Comparison of ENCODE assay signal across 16 cellular contexts in the genomic region with DNA sequence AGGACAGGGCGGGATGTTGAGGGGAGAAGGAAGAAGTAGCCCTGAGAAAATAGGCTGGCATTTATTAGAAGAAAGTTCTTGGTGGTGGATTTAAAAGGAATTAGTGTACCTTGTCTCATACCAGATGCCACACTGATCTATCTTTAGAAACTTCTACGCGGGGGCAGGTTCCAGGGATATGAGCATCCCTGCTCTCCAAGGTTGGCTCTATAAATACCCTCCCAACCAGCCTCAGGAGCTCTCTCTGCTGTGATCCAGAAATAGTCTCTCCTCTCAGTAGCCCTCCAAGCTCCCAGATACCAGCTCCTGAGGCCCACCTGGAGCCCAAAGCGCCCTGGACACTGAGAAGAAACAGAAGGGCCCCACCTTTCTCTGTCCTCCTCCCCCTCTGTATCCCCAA.
DNase-seq lines count a peak whose midpoint lies in the region; ATAC-seq and TF ChIP-seq lines count a peak whose summit lies in the region.
"Had no signal": no experiment of that assay in that cellular context is flagged by ENCODE, and none has a peak within 500 bp of the region (broad histone marks: within the 10 kb centered on the region; RNA-seq: fewer than 3 reads in every experiment).

No MANE protein-coding gene starts in this region.

- ATAC-seq in left ventricle myocardium superior (peak; percentile 97), GM19467 (IDR thresholded peaks at IDR 0.05; ENCODE audit: unreplicated experiment) (no peak)
- ATAC-seq: A549; CD8-positive, alpha-beta T cell; HCT116; HepG2 had no signal

- H3K4me1 ChIP-seq in CD8-positive, alpha-beta memory T cell (ENCODE audit: insufficient read depth, low read length): no peaks in the 10 kb centered on the region
- H3K4me1 ChIP-seq: A549, Caco-2 had no signal

- no peaks in the 10 kb centered on the region for H3K36me3 Mint-ChIP-seq in glutamatergic neuron (ENCODE audit: unreplicated experiment)
- H3K36me3 Mint-ChIP-seq in CD8-positive, alpha-beta memory T cell: no peaks in the 10 kb centered on the region
- H3K36me3 Mint-ChIP-seq: CD14-positive monocyte; CD8-positive, alpha-beta T cell had no signal

- no peak for TF ChIP-seq CTCF in glutamatergic neuron (IDR thresholded peaks at IDR 0.05; ENCODE audit: partially characterized antibody, unreplicated experiment)

- POLR2A ChIA-PET in CD8-positive, alpha-beta memory T cell (lab: Charles Lee): no interaction called here

- no peaks in the 10 kb centered on the region for H3K36me3 ChIP-seq in CD8-positive, alpha-beta memory T cell (ENCODE audit: insufficient read depth, low read length)

- peaks cover 6% of the 10 kb centered on the region for H3K9me3 Mint-ChIP-seq in glutamatergic neuron (ENCODE audit: unreplicated experiment)
- no peaks in the 10 kb centered on the region for H3K9me3 Mint-ChIP-seq in CD8-positive, alpha-beta memory T cell
- H3K9me3 Mint-ChIP-seq: CD8-positive, alpha-beta T cell had no signal

- peak; percentile 85 for DNase-seq in cerebellar cortex (ENCODE audit: low spot score)
- no peak for DNase-seq in glutamatergic neuron
- no peak for DNase-seq in left ventricle myocardium superior
- DNase-seq in putamen (ENCODE audit: low spot score): peak; percentile 60
- DNase-seq in CD8-positive, alpha-beta memory T cell: no peak
- DNase-seq in activated T-cell treated with anti-CD3 and anti-CD28 coated beads for 4 hours: no peak
- DNase-seq: Caco-2; CD8-positive, alpha-beta T cell; DND-41; GF-D8; GM23248 had no signal

- CTCF ChIA-PET in CD8-positive, alpha-beta memory T cell (lab: Charles Lee): no interaction called here

- no peak overlapping the region for H3K27ac ChIP-seq in CD8-positive, alpha-beta memory T cell (ENCODE audit: low read depth, low read length)
- H3K27ac ChIP-seq: A549, GM23248 had no signal

- no peak overlapping the region for H3K4me3 Mint-ChIP-seq in glutamatergic neuron (ENCODE audit: unreplicated experiment)
- H3K4me3 Mint-ChIP-seq in CD8-positive, alpha-beta memory T cell: no peak overlapping the region
- H3K4me3 Mint-ChIP-seq: CD14-positive monocyte; CD8-positive, alpha-beta T cell had no signal

- peaks cover 18% of the 10 kb centered on the region for H3K4me1 Mint-ChIP-seq in glutamatergic neuron (ENCODE audit: low read depth, unreplicated experiment)
- H3K4me1 Mint-ChIP-seq in CD8-positive, alpha-beta memory T cell: no peaks in the 10 kb centered on the region
- H3K4me1 Mint-ChIP-seq: CD14-positive monocyte had no signal

- intact Hi-C loops in left ventricle myocardium superior (cut with micrococcal nuclease): no loop called here

- no peaks in the 10 kb centered on the region for H3K27me3 ChIP-seq in CD8-positive, alpha-beta memory T cell (ENCODE audit: insufficient read depth, low read length, poor library complexity, severe bottlenecking)

- peak overlapping the region; percentile 22 for H3K27ac Mint-ChIP-seq in glutamatergic neuron (ENCODE audit: unreplicated experiment)
- no peak overlapping the region for H3K27ac Mint-ChIP-seq in CD8-positive, alpha-beta memory T cell
- H3K27ac Mint-ChIP-seq: CD14-positive monocyte; CD8-positive, alpha-beta T cell had no signal

- no peaks in the 10 kb centered on the region for H3K9me3 ChIP-seq in CD8-positive, alpha-beta memory T cell (ENCODE audit: low read length)
- H3K9me3 ChIP-seq: A549, Caco-2 had no signal

- H3K4me3 ChIP-seq in CD8-positive, alpha-beta memory T cell (ENCODE audit: low read length): no peak overlapping the region
- H3K4me3 ChIP-seq: A549, GM23248 had no signal

- H3K27me3 Mint-ChIP-seq in glutamatergic neuron (ENCODE audit: unreplicated experiment): peaks cover 4% of the 10 kb centered on the region
- H3K27me3 Mint-ChIP-seq in CD8-positive, alpha-beta memory T cell: peaks cover 0 to 2% of the 10 kb centered on the region in 2 donors

Comparison
In these comparisons a context has a peak if more than half of its experiments do, and no peak if none do; other contexts are left out.
1. DNase-seq: peak in cerebellar cortex (single experiment) and putamen (single experiment); none in glutamatergic neuron (single experiment), left ventricle myocardium superior (single experiment), CD8-positive, alpha-beta memory T cell (0 of 5) and activated T-cell treated with anti-CD3 and anti-CD28 coated beads for 4 hours (single experiment).